In the genomic region with DNA sequence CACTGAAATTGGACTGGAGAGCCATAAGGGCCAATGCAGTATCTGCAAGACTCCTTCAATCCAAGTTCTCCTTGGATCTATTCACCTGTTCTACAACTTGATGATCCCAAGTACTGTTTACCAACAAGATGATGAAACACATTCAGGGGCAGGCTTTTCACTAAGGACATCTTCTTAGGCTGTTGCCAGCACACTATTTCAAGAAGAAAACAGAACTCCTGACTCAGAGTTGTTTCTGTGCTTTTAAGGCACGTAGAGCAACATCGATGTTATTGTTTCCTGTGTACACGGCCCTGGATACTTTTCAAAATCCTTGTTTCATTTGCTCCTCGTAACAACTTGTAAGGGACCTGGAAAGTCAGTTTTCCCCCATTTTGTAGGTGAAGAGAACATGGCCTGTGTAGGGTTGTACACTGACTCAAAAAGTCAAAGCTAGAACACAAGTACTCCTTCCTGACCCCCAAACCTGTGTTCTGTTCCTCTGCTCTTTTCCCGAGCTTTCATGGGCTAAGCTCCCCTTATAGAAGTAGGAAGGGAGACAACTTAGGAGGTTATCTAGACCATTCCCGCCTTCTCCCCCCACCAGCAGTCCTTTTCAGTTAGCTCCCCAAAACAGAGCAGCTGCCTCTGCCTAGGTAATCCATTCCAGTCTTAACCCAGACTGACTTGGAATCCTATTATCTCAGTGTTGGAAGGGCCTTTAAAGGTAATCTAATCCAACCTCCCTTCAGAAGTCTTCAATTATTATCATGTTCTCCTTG, we compare ENCODE assay signal across 8 cellular contexts. TPM values are rescaled to one million over a fixed set of nuclear protein-coding genes. Genes with fewer than 3 reads are reported as not detected.
A peak's percentile ranks its signal among the peaks of the same experiment; 100 is the strongest.
DNase-seq lines count a peak whose midpoint lies in the region; ATAC-seq, FAIRE-seq and TF ChIP-seq lines count a peak whose summit lies in the region.

No MANE protein-coding gene starts in this region.

- peak overlapping the region; percentile 100 for H3K27ac ChIP-seq in HepG2 (ENCODE audit: extremely low read length, insufficient read depth, low read length)
- peak overlapping the region; percentile 98 to 99 (median 98) for H3K27ac ChIP-seq in thyroid gland

- H2AFZ ChIP-seq in HepG2 (ENCODE audit: low read length): no peak overlapping the region

- H3K4me3 ChIP-seq in HepG2 (replicated peaks in 1 of 3; ENCODE audit: insufficient read depth in 1 of 3, low read depth in 2 of 3, low read length in 3 of 3) (peak overlapping the region; percentile 72 to 85 (median 79)), thyroid gland (replicated peaks in 1 of 3) (peak overlapping the region in 1 of 3 donors; percentile 57)

- TF ChIP-seq RAD21 in HepG2 (CRISPR knock-in tag; IDR thresholded peaks at IDR 0.05): no peak

- peaks cover 63% of the 10 kb centered on the region for H3K4me1 Mint-ChIP-seq in activated CD4-positive, alpha-beta T cell treated with anti-CD3 and anti-CD28 coated beads, Interleukin-2, amount 10 ng/mL, durations not matched to agents 7 days and 5 days
- peaks cover 72% of the 10 kb centered on the region for H3K4me1 Mint-ChIP-seq in activated naive CD8-positive, alpha-beta T cell treated with anti-CD3 and anti-CD28 coated beads, Interleukin-2, amount 50 U/mL, for 24 hours

- H3K27me3 ChIP-seq in HepG2 (ENCODE audit: control insufficient read depth in 1 of 2, insufficient read depth in 2 of 2, low read length in 2 of 2): no peaks in the 10 kb centered on the region; a peak in 1 of 5 replicates
- H3K27me3 ChIP-seq in thyroid gland: no peaks in the 10 kb centered on the region

- H3K36me3 ChIP-seq in HepG2 (replicated peaks in 1 of 2; ENCODE audit: control insufficient read depth in 1 of 2, insufficient read depth in 2 of 2, low read length in 2 of 2): peaks cover 0 to 3% of the 10 kb centered on the region in 2 experiments; a peak in 1 of 5 replicates
- no peaks in the 10 kb centered on the region for H3K36me3 ChIP-seq in thyroid gland

- intact Hi-C loops in HepG2 (cut with micrococcal nuclease; ENCODE audit: unreplicated experiment): no loop called here
- intact Hi-C loops in thyroid gland (cut with DNase I): no loop called here

- H3K9me3 ChIP-seq in HepG2 (ENCODE audit: low read length): no peaks in the 10 kb centered on the region
- no peaks in the 10 kb centered on the region for H3K9me3 ChIP-seq in thyroid gland

- H4K20me1 ChIP-seq in HepG2 (ENCODE audit: insufficient read depth, low read length): peaks cover 34% of the 10 kb centered on the region

- H3K36me3 Mint-ChIP-seq in activated CD4-positive, alpha-beta T cell treated with anti-CD3 and anti-CD28 coated beads, Interleukin-2, amount 10 ng/mL, durations not matched to agents 7 days and 5 days (ENCODE audit: low read depth): peaks cover 48% of the 10 kb centered on the region
- H3K36me3 Mint-ChIP-seq in activated naive CD8-positive, alpha-beta T cell treated with anti-CD3 and anti-CD28 coated beads, Interleukin-2, amount 50 U/mL, for 24 hours (ENCODE audit: low read depth): peaks cover 13% of the 10 kb centered on the region

- TF ChIP-seq EP300 in HepG2 (IDR thresholded peaks at IDR 0.05; ENCODE audit: low read depth in 2 of 2, low read length in 2 of 2) (no peak), HepG2 (CRISPR knock-in tag; IDR thresholded peaks at IDR 0.05; ENCODE audit: borderline replicate concordance) (no peak)

- CTCF ChIA-PET in activated CD4-positive, alpha-beta T cell treated with anti-CD3 and anti-CD28 coated beads, Interleukin-2, amount 10 ng/mL, durations not matched to agents 7 days and 5 days (lab: Charles Lee): interaction anchor here (0.8 to 1.1 kb wide), 2 partner anchors 23 to 61 kb away, joined by 3 read pairs; no protein-coding TSS in a partner anchor
- CTCF ChIA-PET in HepG2 (lab: Yijun Ruan, JAX; ENCODE audit: low intra/inter-chr PET ratio, low total read pairs): no interaction called here

- H3K4me2 ChIP-seq in HepG2 (ENCODE audit: low read depth, low read length): peak overlapping the region; percentile 79

- no peak for DNase-seq in activated CD4-positive, alpha-beta T cell treated with anti-CD3 and anti-CD28 coated beads, Interleukin-2, amount 10 ng/mL, durations not matched to agents 7 days and 5 days
- no peak for DNase-seq in activated CD4-positive, alpha-beta T cell treated with anti-CD3 and anti-CD28 coated beads for 48 hours
- peak; percentile 1 for DNase-seq in activated naive CD8-positive, alpha-beta T cell treated with anti-CD3 and anti-CD28 coated beads, Interleukin-2, amount 50 U/mL, for 24 hours
- DNase-seq in HepG2 (ENCODE audit: low spot score) (no peak), thyroid gland (no peak)
- no peak for DNase-seq in effector CD8-positive, alpha-beta T cell (lab: John Stamatoyannopoulos, UW)

- no peak for TF ChIP-seq CTCF in HepG2 (CRISPR knock-in tag; IDR thresholded peaks at IDR 0.05)
- no peak for TF ChIP-seq CTCF in thyroid gland (IDR thresholded peaks at IDR 0.05)

- H3K4me3 Mint-ChIP-seq in activated CD4-positive, alpha-beta T cell treated with anti-CD3 and anti-CD28 coated beads, Interleukin-2, amount 10 ng/mL, durations not matched to agents 7 days and 5 days: peak overlapping the region; percentile 75
- H3K4me3 Mint-ChIP-seq in activated naive CD8-positive, alpha-beta T cell treated with anti-CD3 and anti-CD28 coated beads, Interleukin-2, amount 50 U/mL, for 24 hours: peak overlapping the region; percentile 93

- in situ Hi-C loops in HepG2 (cut with HindIII; ENCODE audit: extremely low pct_ligation_motif_present, low pct_unique_long_range_greater_than_20kb): no loop called here

- H3K79me2 ChIP-seq in HepG2 (ENCODE audit: insufficient read depth, low read length): peaks cover 58% of the 10 kb centered on the region

- 30% methylated on average over 5 of the region's 6 CpGs for WGBS in HepG2 (ENCODE audit: low lambda C conversion rate)
- WGBS in thyroid gland, 2 donors: 23 to 26% methylated on average over 6 of the region's 6 CpGs

- H3K9me3 Mint-ChIP-seq in activated CD4-positive, alpha-beta T cell treated with anti-CD3 and anti-CD28 coated beads, Interleukin-2, amount 10 ng/mL, durations not matched to agents 7 days and 5 days: no peaks in the 10 kb centered on the region
- H3K9me3 Mint-ChIP-seq in activated naive CD8-positive, alpha-beta T cell treated with anti-CD3 and anti-CD28 coated beads, Interleukin-2, amount 50 U/mL, for 24 hours: no peaks in the 10 kb centered on the region

- TF ChIP-seq POLR2A in HepG2 (IDR thresholded peaks at IDR 0.05; ENCODE audit: insufficient read depth in 1 of 2, low read depth in 2 of 2, low read length in 2 of 2) (no peak), thyroid gland (IDR thresholded peaks at IDR 0.05) (peak in 1 of 2 donors; percentile 54)

- no peak for ATAC-seq in activated naive CD8-positive, alpha-beta T cell treated with anti-CD3 and anti-CD28 coated beads, Interleukin-2, amount 50 U/mL, for 24 hours
- ATAC-seq in HepG2 (no peak), HG03565 (IDR thresholded peaks at IDR 0.05; ENCODE audit: unreplicated experiment) (no peak), HG03139 (IDR thresholded peaks at IDR 0.05; ENCODE audit: unreplicated experiment) (no peak)

- POLR2A ChIA-PET in activated CD4-positive, alpha-beta T cell treated with anti-CD3 and anti-CD28 coated beads, Interleukin-2, amount 10 ng/mL, durations not matched to agents 7 days and 5 days (lab: Charles Lee): no interaction called here
- POLR2A ChIA-PET in HepG2 (lab: Yijun Ruan, JAX): interaction anchor here (0.5 to 3.3 kb wide), 9 partner anchors 9 to 78 kb away, joined by 3 to 14 read pairs (median 4); partner anchors contain the start of gene ZFP62

- H3K27me3 Mint-ChIP-seq in activated CD4-positive, alpha-beta T cell treated with anti-CD3 and anti-CD28 coated beads, Interleukin-2, amount 10 ng/mL, durations not matched to agents 7 days and 5 days: no peaks in the 10 kb centered on the region
- H3K27me3 Mint-ChIP-seq in activated naive CD8-positive, alpha-beta T cell treated with anti-CD3 and anti-CD28 coated beads, Interleukin-2, amount 50 U/mL, for 24 hours: no peaks in the 10 kb centered on the region

- H3K4me1 ChIP-seq in HepG2 (ENCODE audit: insufficient read depth, low read length) (peaks cover 64% of the 10 kb centered on the region), thyroid gland (peaks cover 76 to 79% of the 10 kb centered on the region in 2 donors)

- TSS peak; percentile 70 for BruUV-seq in HepG2 (replicated peaks; lab: Mats Ljungman, UMichigan)

- peak overlapping the region; percentile 100 for H3K27ac Mint-ChIP-seq in activated CD4-positive, alpha-beta T cell treated with anti-CD3 and anti-CD28 coated beads, Interleukin-2, amount 10 ng/mL, durations not matched to agents 7 days and 5 days
- peak overlapping the region; percentile 99 for H3K27ac Mint-ChIP-seq in activated naive CD8-positive, alpha-beta T cell treated with anti-CD3 and anti-CD28 coated beads, Interleukin-2, amount 50 U/mL, for 24 hours

- no peak for FAIRE-seq in HepG2 (lab: Jason Lieb, UNC)

- H3K9ac ChIP-seq in HepG2 (ENCODE audit: insufficient read depth, low read depth, low read length): peak overlapping the region; percentile 89

RNA-seq across cellular contexts. Expression of gene MGAT1, which starts 5.2 kb away (rescaled TPM):
- total RNA-seq in activated CD4-positive, alpha-beta T cell treated with anti-CD3 and anti-CD28 coated beads, Interleukin-2, amount 10 ng/mL, durations not matched to agents 7 days and 5 days: 100 to 1,000 TPM; 136 to 152 TPM
- total RNA-seq in HepG2 (2016; rRNA removed; fragmentation: Illumina TruSeq; extraction: Trizol): 26.7 and 50.1 TPM in 2 replicates
- 15.0 and 17.0 TPM in 2 replicates for total RNA-seq in HepG2 (2016; cell fraction: cytosol; rRNA removed; fragmentation: Illumina TruSeq; extraction: Trizol; ENCODE audit: low read depth)
- total RNA-seq in HepG2 (2016; cell fraction: insoluble cytoplasmic fraction; rRNA removed; fragmentation: Illumina TruSeq; extraction: Trizol): 27.7 and 47.8 TPM in 2 replicates
- 38.7 and 40.9 TPM in 2 replicates for total RNA-seq in HepG2 (2016; cell fraction: membrane; rRNA removed; fragmentation: Illumina TruSeq; extraction: Trizol)
- total RNA-seq in HepG2 (2016; cell fraction: nucleus; rRNA removed; fragmentation: Illumina TruSeq; extraction: Trizol): 41.7 and 45.5 TPM in 2 replicates
- polyA plus RNA-seq in HepG2 (2011; rRNA removed): 55.3 and 72.5 TPM in 2 replicates
- polyA plus RNA-seq in HepG2 (2011; cell fraction: cytosol; rRNA removed): 68.1 and 77.1 TPM in 2 replicates
- 95.1 and 98.8 TPM in 2 replicates for polyA plus RNA-seq in HepG2 (2011; cell fraction: nucleus; rRNA removed)
- 54.8 and 70.3 TPM in 2 replicates for polyA plus RNA-seq in HepG2 (2012)
- polyA plus RNA-seq in HepG2 (2016; cell fraction: cytosol; fragmentation: Illumina TruSeq; extraction: Trizol; ENCODE audit: low read depth): 24.2 and 28.9 TPM in 2 replicates
- polyA plus RNA-seq in HepG2 (2016; cell fraction: insoluble cytoplasmic fraction; fragmentation: Illumina TruSeq; extraction: Trizol; ENCODE audit: low read depth): 31.3 and 35.5 TPM in 2 replicates
- polyA plus RNA-seq in HepG2 (2016; cell fraction: membrane; fragmentation: Illumina TruSeq; extraction: Trizol; ENCODE audit: low read depth): 36.5 and 42.6 TPM in 2 replicates
- polyA plus RNA-seq in HepG2 (2016; cell fraction: nucleus; fragmentation: Illumina TruSeq; extraction: Trizol; ENCODE audit: insufficient read depth, low read depth): 88.1 and 90.9 TPM in 2 replicates
- 47.5 and 138 TPM in 2 replicates for polyA minus RNA-seq in HepG2 (2011; rRNA and poly(A)+ RNA removed; ENCODE audit: low replicate concordance)
- 68.3 and 69.5 TPM in 2 replicates for polyA minus RNA-seq in HepG2 (2011; cell fraction: cytosol; rRNA and poly(A)+ RNA removed)
- 44.8 and 54.2 TPM in 2 replicates for polyA minus RNA-seq in HepG2 (2011; cell fraction: nucleus; rRNA and poly(A)+ RNA removed)
- total RNA-seq in thyroid gland: 100 to 1,000 TPM; 155 to 283 (median 200) TPM

RNA-seq across cellular contexts. Expression of gene ZFP62, which starts 53.2 kb away (rescaled TPM):
- total RNA-seq in activated CD4-positive, alpha-beta T cell treated with anti-CD3 and anti-CD28 coated beads, Interleukin-2, amount 10 ng/mL, durations not matched to agents 7 days and 5 days: 10 to 100 TPM; 35.6 to 36.5 TPM
- total RNA-seq in HepG2 (2016; rRNA removed; fragmentation: Illumina TruSeq; extraction: Trizol) (18.9 and 19.4 TPM in 2 replicates), thyroid gland (10 to 100 TPM; 41.1 to 58.9 (median 47.3) TPM)
- 5.7 and 6.2 TPM in 2 replicates for total RNA-seq in HepG2 (2016; cell fraction: cytosol; rRNA removed; fragmentation: Illumina TruSeq; extraction: Trizol; ENCODE audit: low read depth)
- 20.1 and 22.7 TPM in 2 replicates for total RNA-seq in HepG2 (2016; cell fraction: insoluble cytoplasmic fraction; rRNA removed; fragmentation: Illumina TruSeq; extraction: Trizol)
- total RNA-seq in HepG2 (2016; cell fraction: membrane; rRNA removed; fragmentation: Illumina TruSeq; extraction: Trizol): 10.4 and 12.0 TPM in 2 replicates
- 19.0 and 23.1 TPM in 2 replicates for total RNA-seq in HepG2 (2016; cell fraction: nucleus; rRNA removed; fragmentation: Illumina TruSeq; extraction: Trizol)
- 8.2 and 8.4 TPM in 2 replicates for polyA plus RNA-seq in HepG2 (2011; rRNA removed)
- polyA plus RNA-seq in HepG2 (2011; cell fraction: cytosol; rRNA removed): 2.3 and 4.2 TPM in 2 replicates
- polyA plus RNA-seq in HepG2 (2011; cell fraction: nucleus; rRNA removed): 10.7 and 13.1 TPM in 2 replicates
- 12.0 and 13.8 TPM in 2 replicates for polyA plus RNA-seq in HepG2 (2012)
- 4.5 and 6.5 TPM in 2 replicates for polyA plus RNA-seq in HepG2 (2016; cell fraction: cytosol; fragmentation: Illumina TruSeq; extraction: Trizol; ENCODE audit: low read depth)
- 12.0 and 13.7 TPM in 2 replicates for polyA plus RNA-seq in HepG2 (2016; cell fraction: insoluble cytoplasmic fraction; fragmentation: Illumina TruSeq; extraction: Trizol; ENCODE audit: low read depth)
- polyA plus RNA-seq in HepG2 (2016; cell fraction: membrane; fragmentation: Illumina TruSeq; extraction: Trizol; ENCODE audit: low read depth): 7.0 and 7.5 TPM in 2 replicates
- polyA plus RNA-seq in HepG2 (2016; cell fraction: nucleus; fragmentation: Illumina TruSeq; extraction: Trizol; ENCODE audit: insufficient read depth, low read depth): 22.7 and 27.8 TPM in 2 replicates
- polyA minus RNA-seq in HepG2 (2011; rRNA and poly(A)+ RNA removed; ENCODE audit: low replicate concordance): 0.80 and 9.4 TPM in 2 replicates
- polyA minus RNA-seq in HepG2 (2011; cell fraction: cytosol; rRNA and poly(A)+ RNA removed): 7.9 and 8.4 TPM in 2 replicates
- 19.1 and 29.2 TPM in 2 replicates for polyA minus RNA-seq in HepG2 (2011; cell fraction: nucleus; rRNA and poly(A)+ RNA removed)
